16 cellular contexts compared by ENCODE assay signal in genomic region chr6:161033667-161034066, GRCh38. TPM values are rescaled to one million over a fixed set of nuclear protein-coding genes. Genes with fewer than 3 reads are reported as not detected.
DNase-seq lines count a peak whose midpoint lies in the region; ATAC-seq and TF ChIP-seq lines count a peak whose summit lies in the region.
"Had no signal": no experiment of that assay in that cellular context is flagged by ENCODE, and none has a peak within 500 bp of the region (broad histone marks: within the 10 kb centered on the region; RNA-seq: fewer than 3 reads in every experiment).

No MANE protein-coding gene starts in this region.

- ATAC-seq in CD4-positive, alpha-beta T cell (ENCODE audit: poor library complexity): no peak
- ATAC-seq in psoas muscle (no peak), GM21360 (IDR thresholded peaks at IDR 0.05; ENCODE audit: unreplicated experiment) (no peak)
- ATAC-seq: sciatic nerve had no signal

- no peak for TF ChIP-seq CTCF in CD4-positive, alpha-beta T cell (IDR thresholded peaks at IDR 0.05)
- TF ChIP-seq CTCF in RWPE1 (conservative IDR thresholded peaks at IDR 0.05; ENCODE audit: low read depth): no peak
- TF ChIP-seq CTCF in fibroblast of mammary gland (conservative IDR thresholded peaks at IDR 0.05; ENCODE audit: control insufficient read depth, insufficient read depth, low read depth, low read length): no peak
- TF ChIP-seq CTCF in psoas muscle (IDR thresholded peaks at IDR 0.05): no peak

- CTCF ChIA-PET in CD4-positive, alpha-beta T cell (lab: Charles Lee): interaction anchor here (1.4 kb wide), 1 partner anchor 20 kb away, joined by 3 read pairs; no protein-coding TSS in a partner anchor
- CTCF ChIA-PET in RWPE1 (lab: Yijun Ruan, JAX): no interaction called here

- no peak overlapping the region for H3K4me3 Mint-ChIP-seq in CD4-positive, alpha-beta T cell
- H3K4me3 Mint-ChIP-seq: T-helper 2 cell treated with Interferon-gamma antibody and Interleukin-4, amounts not matched to agents 5 μg/mL and 100 μg/mL, for 36 hours had no signal

- H3K27me3 Mint-ChIP-seq in CD4-positive, alpha-beta T cell: no peaks in the 10 kb centered on the region

- H3K4me1 ChIP-seq in psoas muscle: peaks cover 33% of the 10 kb centered on the region

- peak overlapping the region; percentile 31 for H3K27ac Mint-ChIP-seq in CD4-positive, alpha-beta T cell
- H3K27ac Mint-ChIP-seq: T-helper 2 cell treated with Interferon-gamma antibody and Interleukin-4, amounts not matched to agents 5 μg/mL and 100 μg/mL, for 36 hours had no signal

- intact Hi-C loops in CD4-positive, alpha-beta T cell (cut with DNase I, micrococcal nuclease): no loop called here
- intact Hi-C loops in psoas muscle (cut with DNase I): no loop called here

- no peak for DNase-seq in CD4-positive, alpha-beta T cell
- peak; percentile 28 for DNase-seq in Daoy (ENCODE audit: low read depth)
- DNase-seq in RWPE1 (ENCODE audit: low spot score): peak; percentile 39
- peak; percentile 47 for DNase-seq in fibroblast of mammary gland (ENCODE audit: low read depth)
- no peak for DNase-seq in psoas muscle
- DNase-seq in AG08396 (ENCODE audit: low spot score): no peak
- no peak for DNase-seq in NCI-H774 (lab: John Stamatoyannopoulos, UW)
- DNase-seq: activated naive CD4-positive, alpha-beta T cell; Calu3; dermis blood vessel endothelial cell; MV-4-11; SIG-M5; stimulated activated CD4-positive, alpha-beta T cell treated with anti-CD3 and anti-CD28 coated beads, Interleukin-1b, Interleukin-23, amount 100 ng/mL, for 48 hours had no signal

- no peaks in the 10 kb centered on the region for H3K27me3 ChIP-seq in CD4-positive, alpha-beta T cell (ENCODE audit: control insufficient read depth, insufficient read depth, low read length)
- H3K27me3 ChIP-seq in psoas muscle (ENCODE audit: insufficient read depth in 3 of 3, low read length in 2 of 3): no peaks in the 10 kb centered on the region

- no peaks in the 10 kb centered on the region for H3K9me3 Mint-ChIP-seq in CD4-positive, alpha-beta T cell
- H3K9me3 Mint-ChIP-seq: T-helper 2 cell treated with Interferon-gamma antibody and Interleukin-4, amounts not matched to agents 5 μg/mL and 100 μg/mL, for 36 hours had no signal

- peaks cover 50% of the 10 kb centered on the region for H3K4me1 Mint-ChIP-seq in CD4-positive, alpha-beta T cell (ENCODE audit: low read depth)

- no peaks in the 10 kb centered on the region for H3K9me3 ChIP-seq in CD4-positive, alpha-beta T cell (ENCODE audit: control insufficient read depth, low read length)
- no peaks in the 10 kb centered on the region for H3K9me3 ChIP-seq in psoas muscle

- H3K36me3 ChIP-seq in psoas muscle (ENCODE audit: insufficient read depth in 1 of 2, low read depth in 1 of 2): peaks cover 0 to 20% of the 10 kb centered on the region in 2 donors

- POLR2A ChIA-PET in CD4-positive, alpha-beta T cell (lab: Charles Lee): interaction anchor here (1.0 kb wide), 1 partner anchor 43 kb away, joined by 3 read pairs; no protein-coding TSS in a partner anchor
- POLR2A ChIA-PET in RWPE1 (lab: Yijun Ruan, JAX; ENCODE audit: low non-redundant PET): no interaction called here

- H3K4me3 ChIP-seq in fibroblast of mammary gland (ENCODE audit: control insufficient read depth, low read depth, low read length): no peak overlapping the region
- H3K4me3 ChIP-seq in psoas muscle: no peak overlapping the region

- 87 to 91% (median 90%) methylated on average over 5 of the region's 5 CpGs for WGBS in psoas muscle, 3 donors

- H3K27ac ChIP-seq in CD4-positive, alpha-beta T cell (ENCODE audit: low read depth, low read length): no peak overlapping the region
- H3K27ac ChIP-seq in RWPE1 (no peak overlapping the region), psoas muscle (no peak overlapping the region)

- peaks cover 36% of the 10 kb centered on the region for H3K36me3 Mint-ChIP-seq in CD4-positive, alpha-beta T cell (ENCODE audit: low read depth)

RNA-seq across cellular contexts. Expression of gene MAP3K4, which starts 42.1 kb away (rescaled TPM):
- 10 to 100 TPM; 75.5 to 80.3 TPM for total RNA-seq in CD4-positive, alpha-beta T cell
- total RNA-seq in Daoy (2014; rRNA removed; shearing (Covaris generic)): 49.7 and 87.2 TPM in 2 replicates
- 10 to 100 TPM; 17.8 to 45.8 (median 19.6) TPM for total RNA-seq in psoas muscle
- polyA plus RNA-seq in psoas muscle: 10 to 100 TPM; 13.5 to 20.3 (median 19.4) TPM

Comparison
In these comparisons a context has a peak if more than half of its experiments do, and no peak if none do; other contexts are left out.
1. DNase-seq: peak in Daoy (single experiment), RWPE1 (single experiment) and fibroblast of mammary gland (single experiment); none in CD4-positive, alpha-beta T cell (0 of 10), psoas muscle (0 of 2), AG08396 (single experiment) and NCI-H774 (single experiment).